Comparison of ENCODE assay signal across 11 cellular contexts in the genomic region with DNA sequence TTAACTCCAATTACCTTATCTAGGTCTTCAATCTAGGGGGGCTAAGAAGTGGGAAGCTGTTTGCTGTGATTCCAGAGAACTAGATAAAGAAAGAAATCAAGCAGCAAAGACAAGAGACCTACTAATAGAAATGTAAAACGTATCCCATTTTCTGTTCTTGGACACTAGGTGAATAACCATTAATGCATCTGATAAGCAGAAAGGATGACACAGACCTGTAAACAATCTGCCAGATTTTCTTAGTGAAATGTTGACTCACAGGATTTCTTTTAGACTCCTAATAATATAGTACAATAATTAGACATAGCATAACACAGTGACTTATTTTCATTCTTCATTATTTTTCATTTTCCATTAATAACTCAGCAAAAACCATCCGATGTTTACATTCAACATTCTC. TPM values are rescaled to one million over a fixed set of nuclear protein-coding genes. Genes with fewer than 3 reads are reported as not detected.
A peak's percentile ranks its signal among the peaks of the same experiment; 100 is the strongest.
DNase-seq lines count a peak whose midpoint lies in the region; ATAC-seq and TF ChIP-seq lines count a peak whose summit lies in the region.
"Had no signal": no experiment of that assay in that cellular context is flagged by ENCODE, and none has a peak within 500 bp of the region (broad histone marks: within the 10 kb centered on the region; RNA-seq: fewer than 3 reads in every experiment).

No MANE protein-coding gene starts in this region.

- H3K36me3 Mint-ChIP-seq in activated naive CD4-positive, alpha-beta T cell treated with anti-CD3 and anti-CD28 coated beads, Interleukin-2, amount 10 ng/mL, durations not matched to agents 7 days and 5 days: peaks cover 1% of the 10 kb centered on the region
- peaks cover 15% of the 10 kb centered on the region for H3K36me3 Mint-ChIP-seq in activated CD4-positive, alpha-beta memory T cell treated with anti-CD3 and anti-CD28 coated beads for 36 hours
- peaks cover 12% of the 10 kb centered on the region for H3K36me3 Mint-ChIP-seq in stimulated activated memory B cell treated with anti-CD40 and anti-IgM and Interleukin-4, amounts not matched to agents 10 μg/mL and 1 μg/mL and 100 μg/mL, for 72 hours

- peaks cover 31% of the 10 kb centered on the region for H3K4me1 Mint-ChIP-seq in activated naive CD4-positive, alpha-beta T cell treated with anti-CD3 and anti-CD28 coated beads, Interleukin-2, amount 10 ng/mL, durations not matched to agents 7 days and 5 days
- peaks cover 23% of the 10 kb centered on the region for H3K4me1 Mint-ChIP-seq in activated CD4-positive, alpha-beta memory T cell treated with anti-CD3 and anti-CD28 coated beads for 36 hours (ENCODE audit: low read depth)
- peaks cover 24% of the 10 kb centered on the region for H3K4me1 Mint-ChIP-seq in stimulated activated memory B cell treated with anti-CD40 and anti-IgM and Interleukin-4, amounts not matched to agents 10 μg/mL and 1 μg/mL and 100 μg/mL, for 72 hours

- 80 to 83% methylated on average over 2 of the region's 2 CpGs for WGBS in transverse colon (ENCODE audit: low coverage in 1 of 2), 2 donors

- no peak for ATAC-seq in stimulated activated memory B cell treated with anti-CD40 and anti-IgM and Interleukin-4, amounts not matched to agents 10 μg/mL and 1 μg/mL and 100 μg/mL, for 72 hours
- no peak for ATAC-seq in GM19455 (IDR thresholded peaks at IDR 0.05; ENCODE audit: unreplicated experiment)

- H3K27ac ChIP-seq in transverse colon: no peak overlapping the region
- H3K27ac ChIP-seq: BLaER1 had no signal

- intact Hi-C loops in activated CD4-positive, alpha-beta memory T cell treated with anti-CD3 and anti-CD28 coated beads for 36 hours (cut with micrococcal nuclease): loop anchor here (5.0 kb wide), 1 partner anchor 641 kb away; no protein-coding TSS in a partner anchor
- intact Hi-C loops in transverse colon (cut with DNase I; ENCODE audit: low total_unique reads): no loop called here

- peaks cover 0 to 18% (median 9%) of the 10 kb centered on the region in 4 donors for H3K4me1 ChIP-seq in transverse colon
- H3K4me1 ChIP-seq: BLaER1 had no signal

- no peak overlapping the region for H3K27ac Mint-ChIP-seq in activated naive CD4-positive, alpha-beta T cell treated with anti-CD3 and anti-CD28 coated beads, Interleukin-2, amount 10 ng/mL, durations not matched to agents 7 days and 5 days
- H3K27ac Mint-ChIP-seq in activated CD4-positive, alpha-beta memory T cell treated with anti-CD3 and anti-CD28 coated beads for 36 hours: no peak overlapping the region
- peak overlapping the region; percentile 30 for H3K27ac Mint-ChIP-seq in stimulated activated memory B cell treated with anti-CD40 and anti-IgM and Interleukin-4, amounts not matched to agents 10 μg/mL and 1 μg/mL and 100 μg/mL, for 72 hours

- CTCF ChIA-PET in activated naive CD4-positive, alpha-beta T cell treated with anti-CD3 and anti-CD28 coated beads, Interleukin-2, amount 10 ng/mL, durations not matched to agents 7 days and 5 days (lab: Charles Lee): no interaction called here
- CTCF ChIA-PET in activated CD4-positive, alpha-beta memory T cell treated with anti-CD3 and anti-CD28 coated beads for 36 hours (lab: Charles Lee): interaction anchor here (1.3 to 1.9 kb wide), 2 partner anchors 27 to 112 kb away, joined by 4 to 8 read pairs; no protein-coding TSS in a partner anchor

- H3K27me3 ChIP-seq in transverse colon: peaks cover 11% of the 10 kb centered on the region

- POLR2A ChIA-PET in activated CD4-positive, alpha-beta memory T cell treated with anti-CD3 and anti-CD28 coated beads for 36 hours (lab: Charles Lee): no interaction called here

- in situ Hi-C loops in transverse colon (cut with MboI; ENCODE audit: low pct_ligation_motif_present in 1 of 4, low pct_unique_long_range_greater_than_20kb in 1 of 4, low sequenced_read_pairs in 3 of 4): no loop called here

- no peak for TF ChIP-seq POLR2A in transverse colon (IDR thresholded peaks at IDR 0.05)

- H3K4me3 ChIP-seq in fibroblast of villous mesenchyme (ENCODE audit: low read depth, low read length) (peak overlapping the region; percentile 85), transverse colon (peak overlapping the region in 1 of 4 donors; percentile 72)
- H3K4me3 ChIP-seq: BLaER1 had no signal

- no peaks in the 10 kb centered on the region for H3K9me3 Mint-ChIP-seq in activated naive CD4-positive, alpha-beta T cell treated with anti-CD3 and anti-CD28 coated beads, Interleukin-2, amount 10 ng/mL, durations not matched to agents 7 days and 5 days
- no peaks in the 10 kb centered on the region for H3K9me3 Mint-ChIP-seq in activated CD4-positive, alpha-beta memory T cell treated with anti-CD3 and anti-CD28 coated beads for 36 hours
- no peaks in the 10 kb centered on the region for H3K9me3 Mint-ChIP-seq in stimulated activated memory B cell treated with anti-CD40 and anti-IgM and Interleukin-4, amounts not matched to agents 10 μg/mL and 1 μg/mL and 100 μg/mL, for 72 hours

- no peak for TF ChIP-seq CTCF in fibroblast of villous mesenchyme (IDR thresholded peaks at IDR 0.05; ENCODE audit: insufficient read depth, low read depth, low read length)
- no peak for TF ChIP-seq CTCF in transverse colon (IDR thresholded peaks at IDR 0.05)

- H3K27me3 Mint-ChIP-seq in activated naive CD4-positive, alpha-beta T cell treated with anti-CD3 and anti-CD28 coated beads, Interleukin-2, amount 10 ng/mL, durations not matched to agents 7 days and 5 days: peaks cover 27% of the 10 kb centered on the region
- peaks cover 9% of the 10 kb centered on the region for H3K27me3 Mint-ChIP-seq in activated CD4-positive, alpha-beta memory T cell treated with anti-CD3 and anti-CD28 coated beads for 36 hours
- H3K27me3 Mint-ChIP-seq in stimulated activated memory B cell treated with anti-CD40 and anti-IgM and Interleukin-4, amounts not matched to agents 10 μg/mL and 1 μg/mL and 100 μg/mL, for 72 hours: peaks cover 10% of the 10 kb centered on the region

- H3K4me3 Mint-ChIP-seq in activated naive CD4-positive, alpha-beta T cell treated with anti-CD3 and anti-CD28 coated beads, Interleukin-2, amount 10 ng/mL, durations not matched to agents 7 days and 5 days: peak overlapping the region; percentile 81
- peak overlapping the region; percentile 90 for H3K4me3 Mint-ChIP-seq in activated CD4-positive, alpha-beta memory T cell treated with anti-CD3 and anti-CD28 coated beads for 36 hours
- no peak overlapping the region for H3K4me3 Mint-ChIP-seq in stimulated activated memory B cell treated with anti-CD40 and anti-IgM and Interleukin-4, amounts not matched to agents 10 μg/mL and 1 μg/mL and 100 μg/mL, for 72 hours

- no peak for TF ChIP-seq EP300 in transverse colon (IDR thresholded peaks at IDR 0.05; ENCODE audit: low read depth)

- H3K9me3 ChIP-seq in transverse colon: no peaks in the 10 kb centered on the region

- no peak for DNase-seq in activated naive CD4-positive, alpha-beta T cell treated with anti-CD3 and anti-CD28 coated beads, Interleukin-2, amount 10 ng/mL, durations not matched to agents 7 days and 5 days
- DNase-seq in activated naive CD4-positive, alpha-beta T cell treated with anti-CD3 and anti-CD28 coated beads, Interleukin-2, amount 50 U/mL, for 16 hours: no peak
- no peak for DNase-seq in activated CD4-positive, alpha-beta memory T cell treated with anti-CD3 and anti-CD28 coated beads for 36 hours
- DNase-seq in fibroblast of villous mesenchyme (ENCODE audit: low read depth) (no peak), transverse colon (no peak)
- no peak for DNase-seq in stimulated activated CD8-positive, alpha-beta memory T cell treated with anti-CD3 and anti-CD28 coated beads, Interleukin-4, amount 100 ng/mL, for 48 hours
- DNase-seq: activated gamma-delta T cell, Right ventricle myocardium superior had no signal

- H3K36me3 ChIP-seq in transverse colon: no peaks in the 10 kb centered on the region
- H3K36me3 ChIP-seq: BLaER1 had no signal

RNA-seq across cellular contexts. Expression of a gene that starts 1.3 kb away (rescaled TPM):
- total RNA-seq in activated CD4-positive, alpha-beta memory T cell treated with anti-CD3 and anti-CD28 coated beads for 36 hours: 1 to 10 TPM; 6.0 to 7.1 TPM
- 11.3 and 13.0 TPM in 2 replicates for total RNA-seq in fibroblast of villous mesenchyme
- total RNA-seq in transverse colon: 1 to 10 TPM in 3 of 4 donors, under 1 TPM in 1; 0.37 to 4.8 (median 2.0) TPM

RNA-seq across cellular contexts. Expression of a gene that starts 23.9 kb away (rescaled TPM):
- not detected for total RNA-seq in activated CD4-positive, alpha-beta memory T cell treated with anti-CD3 and anti-CD28 coated beads for 36 hours
- total RNA-seq in fibroblast of villous mesenchyme (3.0 and 3.9 TPM in 2 replicates), transverse colon (under 1 TPM in 2 of 4 donors, not detected in 2; 0.16 to 0.27 TPM)
